In the genomic region with DNA sequence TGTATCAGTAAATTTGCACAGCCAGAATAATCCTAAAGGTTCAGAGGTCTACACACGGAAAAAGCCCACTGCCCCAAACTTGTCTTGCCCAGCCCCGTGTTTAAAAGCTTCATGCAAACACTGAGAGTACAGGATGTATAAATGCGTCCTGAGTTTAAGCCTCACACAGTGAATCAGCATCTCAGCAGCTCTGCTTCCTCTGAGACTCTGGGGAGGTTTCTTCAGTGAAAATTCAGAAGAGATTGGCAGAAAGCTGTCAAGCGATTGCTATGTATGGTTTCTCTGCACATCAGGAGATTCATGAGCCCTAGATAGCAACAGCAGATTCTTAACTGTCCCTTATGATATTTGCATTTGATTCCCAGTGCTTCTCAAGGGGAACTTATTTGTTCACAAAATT, we compare ENCODE assay signal across 1 cellular context.
TF ChIP-seq lines count a peak whose summit lies in the region.

No MANE protein-coding gene starts in this region.

TF ChIP-seq in GM12878, 131 proteins besides CTCF, POLR2A, EP300 and RAD21:
- no peak for TF ChIP-seq MEF2B (IDR thresholded peaks at IDR 0.05; ENCODE audit: partially characterized antibody, poor library complexity, severe bottlenecking)
- TF ChIP-seq, protein P1, sequence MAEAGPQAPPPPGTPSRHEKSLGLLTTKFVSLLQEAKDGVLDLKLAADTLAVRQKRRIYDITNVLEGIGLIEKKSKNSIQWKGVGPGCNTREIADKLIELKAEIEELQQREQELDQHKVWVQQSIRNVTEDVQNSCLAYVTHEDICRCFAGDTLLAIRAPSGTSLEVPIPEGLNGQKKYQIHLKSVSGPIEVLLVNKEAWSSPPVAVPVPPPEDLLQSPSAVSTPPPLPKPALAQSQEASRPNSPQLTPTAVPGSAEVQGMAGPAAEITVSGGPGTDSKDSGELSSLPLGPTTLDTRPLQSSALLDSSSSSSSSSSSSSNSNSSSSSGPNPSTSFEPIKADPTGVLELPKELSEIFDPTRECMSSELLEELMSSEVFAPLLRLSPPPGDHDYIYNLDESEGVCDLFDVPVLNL (IDR thresholded peaks at IDR 0.05; ENCODE audit: low read depth, low read length) = no peak
- no peak for TF ChIP-seq ZNF622 (IDR thresholded peaks at IDR 0.05)
- TF ChIP-seq STAT3 (IDR thresholded peaks at IDR 0.05; ENCODE audit: low read depth, low read length) = no peak
- no peak for TF ChIP-seq ZSCAN29 (IDR thresholded peaks at IDR 0.05)
- TF ChIP-seq IKZF2 (IDR thresholded peaks at IDR 0.05) = no peak
- TF ChIP-seq RELA (IDR thresholded peaks at IDR 0.05; ENCODE audit: borderline replicate concordance, partially characterized antibody) = no peak
- no peak for TF ChIP-seq SP1 (IDR thresholded peaks at IDR 0.05; ENCODE audit: low read depth, low read length)
- no peak for TF ChIP-seq ASH2L (IDR thresholded peaks at IDR 0.05; ENCODE audit: borderline replicate concordance, low read depth)
- no peak for TF ChIP-seq SIX5 (IDR thresholded peaks at IDR 0.05; ENCODE audit: low read depth, low read length, severe bottlenecking)
- no peak for TF ChIP-seq HDGF (IDR thresholded peaks at IDR 0.05)
- no peak for TF ChIP-seq NFIC (IDR thresholded peaks at IDR 0.05; ENCODE audit: low read depth, low read length)
- TF ChIP-seq KDM1A (IDR thresholded peaks at IDR 0.05; ENCODE audit: borderline replicate concordance) = no peak
- TF ChIP-seq FOXK2 (IDR thresholded peaks at IDR 0.05) = no peak
- TF ChIP-seq SPI1 (IDR thresholded peaks at IDR 0.05; ENCODE audit: borderline replicate concordance, insufficient read depth, low read depth, low read length) = no peak
- TF ChIP-seq, protein P2, sequence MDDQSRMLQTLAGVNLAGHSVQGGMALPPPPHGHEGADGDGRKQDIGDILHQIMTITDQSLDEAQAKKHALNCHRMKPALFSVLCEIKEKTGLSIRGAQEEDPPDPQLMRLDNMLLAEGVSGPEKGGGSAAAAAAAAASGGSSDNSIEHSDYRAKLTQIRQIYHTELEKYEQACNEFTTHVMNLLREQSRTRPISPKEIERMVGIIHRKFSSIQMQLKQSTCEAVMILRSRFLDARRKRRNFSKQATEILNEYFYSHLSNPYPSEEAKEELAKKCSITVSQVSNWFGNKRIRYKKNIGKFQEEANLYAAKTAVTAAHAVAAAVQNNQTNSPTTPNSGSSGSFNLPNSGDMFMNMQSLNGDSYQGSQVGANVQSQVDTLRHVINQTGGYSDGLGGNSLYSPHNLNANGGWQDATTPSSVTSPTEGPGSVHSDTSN (IDR thresholded peaks at IDR 0.05; ENCODE audit: insufficient replicate concordance, low read depth, low read length) = no peak
- TF ChIP-seq, protein P3, sequence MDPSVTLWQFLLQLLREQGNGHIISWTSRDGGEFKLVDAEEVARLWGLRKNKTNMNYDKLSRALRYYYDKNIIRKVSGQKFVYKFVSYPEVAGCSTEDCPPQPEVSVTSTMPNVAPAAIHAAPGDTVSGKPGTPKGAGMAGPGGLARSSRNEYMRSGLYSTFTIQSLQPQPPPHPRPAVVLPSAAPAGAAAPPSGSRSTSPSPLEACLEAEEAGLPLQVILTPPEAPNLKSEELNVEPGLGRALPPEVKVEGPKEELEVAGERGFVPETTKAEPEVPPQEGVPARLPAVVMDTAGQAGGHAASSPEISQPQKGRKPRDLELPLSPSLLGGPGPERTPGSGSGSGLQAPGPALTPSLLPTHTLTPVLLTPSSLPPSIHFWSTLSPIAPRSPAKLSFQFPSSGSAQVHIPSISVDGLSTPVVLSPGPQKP (IDR thresholded peaks at IDR 0.05; ENCODE audit: low read depth, low read length) = no peak
- no peak for TF ChIP-seq SUPT20H (IDR thresholded peaks at IDR 0.05; ENCODE audit: borderline replicate concordance, control insufficient read depth, low read depth, low read length)
